In the genomic region with DNA sequence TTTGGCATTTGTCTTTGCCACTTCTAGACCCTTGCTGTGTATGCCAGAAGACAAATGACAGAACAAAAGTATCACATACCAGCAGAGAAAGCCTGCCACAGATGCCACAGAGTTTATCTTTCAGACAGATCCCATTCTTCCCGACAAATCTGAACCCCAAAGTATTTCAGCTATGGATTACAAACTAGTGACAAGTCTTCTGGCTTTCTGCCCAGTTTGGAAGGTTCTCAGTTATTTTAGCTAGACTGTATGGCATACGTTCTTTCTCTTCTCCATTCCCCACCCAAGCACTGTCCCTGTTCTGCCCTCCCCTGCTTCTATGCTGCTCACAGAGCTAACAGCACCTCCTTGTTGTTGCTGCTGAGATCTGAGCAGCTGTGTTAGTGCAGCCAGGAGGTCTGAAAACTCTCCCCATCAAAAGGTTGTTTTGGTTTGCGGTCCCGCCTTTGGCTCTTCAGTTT, we compare ENCODE assay signal across 13 cellular contexts.
A peak's percentile ranks its signal among the peaks of the same experiment; 100 is the strongest.
DNase-seq lines count a peak whose midpoint lies in the region; ATAC-seq and TF ChIP-seq lines count a peak whose summit lies in the region.
"Had no signal": no experiment of that assay in that cellular context is flagged by ENCODE, and none has a peak within 500 bp of the region (broad histone marks: within the 10 kb centered on the region; RNA-seq: fewer than 3 reads in every experiment).

No MANE protein-coding gene starts in this region.

- intact Hi-C loops in PC-3 (cut with micrococcal nuclease), result no loop called here
- intact Hi-C loops in psoas muscle (cut with DNase I), result no loop called here
- intact Hi-C loops in tibial artery (cut with DNase I; ENCODE audit: low total_unique reads), result no loop called here

- H3K4me2 ChIP-seq in GM23248 (ENCODE audit: unreplicated experiment), result peak overlapping the region; percentile 59
- no peak overlapping the region for H3K4me2 ChIP-seq in PC-3 (ENCODE audit: low read length)
- H3K4me2 ChIP-seq in fibroblast of lung (ENCODE audit: extremely low read depth, insufficient read depth, low read length), result peak overlapping the region; percentile 62

- H3K36me3 ChIP-seq in GM23248 (ENCODE audit: low read depth) (no peaks in the 10 kb centered on the region), PC-3 (ENCODE audit: low read depth, low read length) (no peaks in the 10 kb centered on the region), fibroblast of lung (ENCODE audit: control insufficient read depth, insufficient read depth, low read length) (no peaks in the 10 kb centered on the region), psoas muscle (ENCODE audit: insufficient read depth in 1 of 2, low read depth in 1 of 2) (no peaks in the 10 kb centered on the region), H7 (replicated peaks; ENCODE audit: control insufficient read depth, insufficient read depth, low read length) (peaks cover 1% of the 10 kb centered on the region), tibial artery (no peaks in the 10 kb centered on the region)

- H3K27ac ChIP-seq in GM23248, result peak overlapping the region; percentile 71
- H3K27ac ChIP-seq in PC-3 (ENCODE audit: low read length), result no peak overlapping the region
- no peak overlapping the region for H3K27ac ChIP-seq in fibroblast of lung (ENCODE audit: insufficient read depth, low read length)
- no peak overlapping the region for H3K27ac ChIP-seq in psoas muscle
- no peak overlapping the region for H3K27ac ChIP-seq in tibial artery

- H4K20me1 ChIP-seq in GM23248 (ENCODE audit: insufficient read depth) (no peaks in the 10 kb centered on the region), PC-3 (ENCODE audit: low read length) (no peaks in the 10 kb centered on the region), fibroblast of lung (ENCODE audit: control insufficient read depth, extremely low read depth, insufficient read depth, low read length) (no peaks in the 10 kb centered on the region)

- peaks cover 62% of the 10 kb centered on the region for H3K4me1 ChIP-seq in GM23248 (ENCODE audit: insufficient read depth)
- peaks cover 4% of the 10 kb centered on the region for H3K4me1 ChIP-seq in PC-3 (ENCODE audit: insufficient read depth, low read length)
- peaks cover 7% of the 10 kb centered on the region for H3K4me1 ChIP-seq in fibroblast of lung (ENCODE audit: control insufficient read depth, extremely low read depth, insufficient read depth, low read length)
- peaks cover 6% of the 10 kb centered on the region for H3K4me1 ChIP-seq in psoas muscle
- peaks cover 0 to 19% (median 9%) of the 10 kb centered on the region in 4 donors for H3K4me1 ChIP-seq in tibial artery

- H3K27me3 ChIP-seq in GM23248 (replicated peaks; ENCODE audit: insufficient read depth) (no peaks in the 10 kb centered on the region), PC-3 (ENCODE audit: low read length) (no peaks in the 10 kb centered on the region), fibroblast of lung (ENCODE audit: control insufficient read depth, insufficient read depth, low read length) (no peaks in the 10 kb centered on the region), psoas muscle (ENCODE audit: insufficient read depth in 3 of 3, low read length in 2 of 3) (no peaks in the 10 kb centered on the region), H7 (ENCODE audit: control insufficient read depth, insufficient read depth, low read length) (no peaks in the 10 kb centered on the region), tibial artery (no peaks in the 10 kb centered on the region)

- WGBS in GM23248 (ENCODE audit: low coverage in 1 of 2, low lambda C conversion rate in 2 of 2, missing lambda C conversion rate in 2 of 2), 2 experiments, result 38 to 46% methylated on average over 4 of the region's 4 CpGs
- 20 to 36% (median 29%) methylated on average over 4 of the region's 4 CpGs for WGBS in psoas muscle, 3 donors

- H3F3A ChIP-seq in GM23248 (ENCODE audit: insufficient read depth) (peaks cover 38% of the 10 kb centered on the region), PC-3 (ENCODE audit: low read length, unreplicated experiment) (no peaks in the 10 kb centered on the region)

- H3K9me3 Mint-ChIP-seq in natural killer cell treated with Interleukin-12 subunit alpha and Interleukin-12 subunit beta and Interleukin-15 and Interleukin-18, amount 100 ng/mL, for 72 hours, result no peaks in the 10 kb centered on the region
- H3K9me3 Mint-ChIP-seq: activated CD4-positive, alpha-beta memory T cell treated with anti-CD3 and anti-CD28 coated beads for 36 hours had no signal

- H2AFZ ChIP-seq in GM23248 (no peak overlapping the region), PC-3 (ENCODE audit: low read length) (no peak overlapping the region), fibroblast of lung (ENCODE audit: low read length) (no peak overlapping the region)

- no TSS peak for BruUV-seq in PC-3 (replicated peaks; lab: Mats Ljungman, UMichigan)

- H3K9me3 ChIP-seq in GM23248 (ENCODE audit: low read depth) (no peaks in the 10 kb centered on the region), PC-3 (ENCODE audit: low read length) (no peaks in the 10 kb centered on the region), fibroblast of lung (ENCODE audit: control insufficient read depth, insufficient read depth, low read depth, low read length) (no peaks in the 10 kb centered on the region), psoas muscle (no peaks in the 10 kb centered on the region), tibial artery (no peaks in the 10 kb centered on the region)

- no peak overlapping the region for H3K4me3 Mint-ChIP-seq in natural killer cell treated with Interleukin-12 subunit alpha and Interleukin-12 subunit beta and Interleukin-15 and Interleukin-18, amount 100 ng/mL, for 72 hours
- H3K4me3 Mint-ChIP-seq: activated CD4-positive, alpha-beta memory T cell treated with anti-CD3 and anti-CD28 coated beads for 36 hours had no signal

- ATAC-seq in PC-3 (peak; percentile 15; the same call in 1 of the 2 replicates), psoas muscle (peak in 3 of 4 donors; percentile 46 to 63 (median 60))
- ATAC-seq in natural killer cell treated with Interleukin-12 subunit alpha and Interleukin-12 subunit beta and Interleukin-15 and Interleukin-18, amount 100 ng/mL, for 72 hours, result no peak

- DNase-seq in GM23248 (peak; percentile 89), PC-3 (peak; percentile 51), fibroblast of lung (ENCODE audit: low read depth in 2 of 2) (peak; percentile 88 to 96), psoas muscle (no peak), activated gamma-delta T cell (lab: John Stamatoyannopoulos, UW) (no peak), H7 (no peak), tibial artery (no peak)
- DNase-seq in natural killer cell treated with Interleukin-12 subunit alpha and Interleukin-12 subunit beta and Interleukin-15 and Interleukin-18, amount 100 ng/mL, for 72 hours (ENCODE audit: low spot score), result no peak
- DNase-seq: activated CD4-positive, alpha-beta memory T cell treated with anti-CD3 and anti-CD28 coated beads for 36 hours; central memory CD4-positive, alpha-beta T cell; hippocampal formation; occipital lobe; stimulated activated CD8-positive, alpha-beta memory T cell treated with anti-CD3 and anti-CD28 coated beads, Interleukin-4, amount 100 ng/mL, for 48 hours had no signal

- POLR2A ChIA-PET in PC-3 (lab: Charles Lee; ENCODE audit: unreplicated experiment), result no interaction called here

- H3K9me2 ChIP-seq in GM23248 (ENCODE audit: insufficient read depth) (no peaks in the 10 kb centered on the region), PC-3 (replicated peaks; ENCODE audit: low read length) (no peaks in the 10 kb centered on the region)

- H3K4me3 ChIP-seq in GM23248, result peak overlapping the region; percentile 29; the same call in 1 of the 2 replicates
- H3K4me3 ChIP-seq in PC-3 (ENCODE audit: low read length), result no peak overlapping the region
- H3K4me3 ChIP-seq in fibroblast of lung (replicated peaks in 1 of 4; ENCODE audit: control extremely low read depth in 1 of 4, insufficient read depth in 1 of 4, low read depth in 3 of 4, low read length in 4 of 4), result no peak overlapping the region
- no peak overlapping the region for H3K4me3 ChIP-seq in psoas muscle
- no peak overlapping the region for H3K4me3 ChIP-seq in H7 (ENCODE audit: insufficient read depth, low read depth, low read length)
- no peak overlapping the region for H3K4me3 ChIP-seq in tibial artery

- TF ChIP-seq CTCF in PC-3 (conservative IDR thresholded peaks at IDR 0.05; ENCODE audit: low read depth, low read length), result no peak
- TF ChIP-seq CTCF in fibroblast of lung (conservative IDR thresholded peaks at IDR 0.05 in 1 of 2, IDR thresholded peaks at IDR 0.05 in 1 of 2; ENCODE audit: low read depth in 1 of 2, low read length in 2 of 2), result peak in 1 of 2 donors; percentile 24
- no peak for TF ChIP-seq CTCF in psoas muscle (IDR thresholded peaks at IDR 0.05)
- no peak for TF ChIP-seq CTCF in tibial artery (IDR thresholded peaks at IDR 0.05)

- CTCF ChIA-PET in PC-3 (lab: Charles Lee), result no interaction called here

- H3K36me3 Mint-ChIP-seq in natural killer cell treated with Interleukin-12 subunit alpha and Interleukin-12 subunit beta and Interleukin-15 and Interleukin-18, amount 100 ng/mL, for 72 hours, result no peaks in the 10 kb centered on the region
- H3K36me3 Mint-ChIP-seq: activated CD4-positive, alpha-beta memory T cell treated with anti-CD3 and anti-CD28 coated beads for 36 hours had no signal

- H3K27ac Mint-ChIP-seq in natural killer cell treated with Interleukin-12 subunit alpha and Interleukin-12 subunit beta and Interleukin-15 and Interleukin-18, amount 100 ng/mL, for 72 hours, result no peak overlapping the region
- H3K27ac Mint-ChIP-seq: activated CD4-positive, alpha-beta memory T cell treated with anti-CD3 and anti-CD28 coated beads for 36 hours had no signal

- H3K27me3 Mint-ChIP-seq in natural killer cell treated with Interleukin-12 subunit alpha and Interleukin-12 subunit beta and Interleukin-15 and Interleukin-18, amount 100 ng/mL, for 72 hours, result peaks cover 5 to 11% of the 10 kb centered on the region in 2 donors

- in situ Hi-C loops in GM23248 (cut with MboI), result no loop called here

- peak overlapping the region; percentile 21; the same call in 1 of the 2 replicates for H3K9ac ChIP-seq in GM23248
- H3K9ac ChIP-seq in PC-3 (ENCODE audit: low read length), result no peak overlapping the region
- no peak overlapping the region for H3K9ac ChIP-seq in fibroblast of lung (ENCODE audit: insufficient read depth, low read length)

- H3K79me2 ChIP-seq in GM23248 (ENCODE audit: insufficient read depth) (no peaks in the 10 kb centered on the region), PC-3 (ENCODE audit: low read length) (no peaks in the 10 kb centered on the region), fibroblast of lung (ENCODE audit: control insufficient read depth, insufficient read depth, low read length) (no peaks in the 10 kb centered on the region)

- H3K4me1 Mint-ChIP-seq in natural killer cell treated with Interleukin-12 subunit alpha and Interleukin-12 subunit beta and Interleukin-15 and Interleukin-18, amount 100 ng/mL, for 72 hours (ENCODE audit: low read depth in 2 of 2), result no peaks in the 10 kb centered on the region

Comparison
In these comparisons a context has a peak if more than half of its experiments do, and no peak if none do; other contexts are left out.
1. DNase-seq: peak in GM23248 (single experiment), PC-3 (single experiment) and fibroblast of lung (2 of 2); none in psoas muscle (0 of 2), activated gamma-delta T cell (single experiment), natural killer cell treated with Interleukin-12 subunit alpha and Interleukin-12 subunit beta and Interleukin-15 and Interleukin-18, amount 100 ng/mL, for 72 hours (single experiment), H7 (single experiment) and tibial artery (0 of 2).
2. ATAC-seq: peak in PC-3 (single experiment) and psoas muscle (3 of 4); none in natural killer cell treated with Interleukin-12 subunit alpha and Interleukin-12 subunit beta and Interleukin-15 and Interleukin-18, amount 100 ng/mL, for 72 hours (0 of 2).